Comparison of ENCODE assay signal across 9 cellular contexts in genomic region chr12:31363416-31363809, GRCh38. TPM values are rescaled to one million over a fixed set of nuclear protein-coding genes. Genes with fewer than 3 reads are reported as not detected.
A peak's percentile ranks its signal among the peaks of the same experiment; 100 is the strongest.
DNase-seq lines count a peak whose midpoint lies in the region; ATAC-seq and TF ChIP-seq lines count a peak whose summit lies in the region.
"Had no signal": no experiment of that assay in that cellular context is flagged by ENCODE, and none has a peak within 500 bp of the region (broad histone marks: within the 10 kb centered on the region; RNA-seq: fewer than 3 reads in every experiment).

No MANE protein-coding gene starts in this region.

- intact Hi-C loops in sciatic nerve (cut with DNase I) = no loop called here

- H3K36me3 ChIP-seq in osteoblast (ENCODE audit: insufficient read depth, low read length) = no peaks in the 10 kb centered on the region

- H3K4me1 ChIP-seq in osteoblast (ENCODE audit: insufficient read depth, low read length) = no peaks in the 10 kb centered on the region

- peak; percentile 3 for DNase-seq in osteoblast (ENCODE audit: insufficient read length, low spot score, missing footprints)
- no peak for DNase-seq in NCI-H526 (lab: John Stamatoyannopoulos, UW)
- DNase-seq in sciatic nerve (ENCODE audit: low spot score) = no peak
- no peak for DNase-seq in Kasumi-1 (lab: John Stamatoyannopoulos, UW)
- DNase-seq: EL had no signal

- H3K4me2 ChIP-seq in osteoblast (ENCODE audit: insufficient read depth, low read length) = no peak overlapping the region

- H3K27me3 ChIP-seq in osteoblast (ENCODE audit: insufficient read depth, low read length) = no peaks in the 10 kb centered on the region

- no peaks in the 10 kb centered on the region for H3K9me3 ChIP-seq in osteoblast (ENCODE audit: low read depth, low read length)

- H3K4me3 ChIP-seq in osteoblast (ENCODE audit: insufficient read depth, low read length) = no peak overlapping the region
- H3K4me3 ChIP-seq: skin epidermis had no signal

- H2AFZ ChIP-seq in osteoblast (ENCODE audit: low read length) = no peak overlapping the region

- no peaks in the 10 kb centered on the region for H3K79me2 ChIP-seq in osteoblast (ENCODE audit: insufficient read depth, low read length)

- H3K27ac ChIP-seq in VCaP (peak overlapping the region; percentile 14; the same call in 1 of the 2 replicates), osteoblast (ENCODE audit: low read depth, low read length) (no peak overlapping the region)

- peak; percentile 19 for ATAC-seq in GM18909 (IDR thresholded peaks at IDR 0.05; ENCODE audit: poor library complexity, unreplicated experiment)
- ATAC-seq in HG02938 (IDR thresholded peaks at IDR 0.05; ENCODE audit: unreplicated experiment) = peak; percentile 28
- no peak for ATAC-seq in sciatic nerve

- no peak for TF ChIP-seq CTCF in VCaP (conservative IDR thresholded peaks at IDR 0.05)
- TF ChIP-seq CTCF in osteoblast (IDR thresholded peaks at IDR 0.05; ENCODE audit: extremely low read depth, low read depth, low read length) = no peak

- no peaks in the 10 kb centered on the region for H4K20me1 ChIP-seq in osteoblast (ENCODE audit: insufficient read depth, low read length)

RNA-seq across cellular contexts. Expression of gene SINHCAF, which starts 37.5 kb away (rescaled TPM):
- total RNA-seq in osteoblast = 11.2 and 16.5 TPM in 2 replicates
- 12.4 TPM for total RNA-seq in sciatic nerve
